17 cellular contexts compared by ENCODE assay signal in genomic region chr12:85658236-85658635, GRCh38.
DNase-seq lines count a peak whose midpoint lies in the region; TF ChIP-seq lines count a peak whose summit lies in the region.
"Had no signal": no experiment of that assay in that cellular context is flagged by ENCODE, and none has a peak within 500 bp of the region (broad histone marks: within the 10 kb centered on the region; RNA-seq: fewer than 3 reads in every experiment).

No MANE protein-coding gene starts in this region.

- H3K9me3 ChIP-seq in SJSA1 (replicated peaks) = peaks cover 17% of the 10 kb centered on the region
- H3K9me3 ChIP-seq: BE2C, Caco-2 had no signal

- H3K4me1 ChIP-seq in SJSA1 (replicated peaks) = no peaks in the 10 kb centered on the region
- H3K4me1 ChIP-seq: BE2C, BLaER1, Caco-2 had no signal

- peaks cover 92% of the 10 kb centered on the region for H3K36me3 ChIP-seq in SJSA1
- H3K36me3 ChIP-seq: BE2C, BLaER1 had no signal

- intact Hi-C loops in lower leg skin (cut with DNase I; ENCODE audit: low total_unique reads) = no loop called here

- no peak overlapping the region for H3K27ac ChIP-seq in SJSA1
- H3K27ac ChIP-seq: BLaER1 had no signal

- no peaks in the 10 kb centered on the region for H3K27me3 ChIP-seq in SJSA1 (replicated peaks)
- H3K27me3 ChIP-seq: BE2C, BLaER1 had no signal

- TF ChIP-seq CTCF in NB4 (IDR thresholded peaks at IDR 0.05; ENCODE audit: low read depth, low read length) = no peak
- no peak for TF ChIP-seq CTCF in GM10266 (IDR thresholded peaks at IDR 0.05; ENCODE audit: control insufficient read depth, insufficient read depth, low read depth, missing control alignments)
- TF ChIP-seq CTCF in lower leg skin (IDR thresholded peaks at IDR 0.05) = no peak

- H3K4me3 ChIP-seq in NB4 (ENCODE audit: low read depth, low read length) (no peak overlapping the region), SJSA1 (no peak overlapping the region), lower leg skin (ENCODE audit: low read depth, poor library complexity, severe bottlenecking) (no peak overlapping the region)
- H3K4me3 ChIP-seq: BLaER1 had no signal

- peak; percentile 5 for DNase-seq in NB4 (ENCODE audit: low read depth)
- peak; percentile 83 to 85 for DNase-seq in SJSA1 (ENCODE audit: low read depth in 1 of 2, low spot score in 2 of 2)
- DNase-seq in erythroblast (lab: John Stamatoyannopoulos, UW) = peak; percentile 19 to 58
- no peak for DNase-seq in SK-N-DZ (ENCODE audit: low spot score)
- no peak for DNase-seq in GM10266 (ENCODE audit: extremely low spot score)
- DNase-seq in lower leg skin (ENCODE audit: low spot score in 2 of 2) = no peak
- DNase-seq: 8988T; ACHN; BE2C; C1 segment of cervical spinal cord; Caco-2; Calu3; CD4-positive, alpha-beta memory T cell; CD4-positive, CD25-positive, alpha-beta regulatory T cell; CD8-positive, alpha-beta memory T cell; DMS79 treated with DMSO at 0.1 percent for 48 hours had no signal

- no peak for TF ChIP-seq POLR2A in NB4 (IDR thresholded peaks at IDR 0.05; ENCODE audit: extremely low read depth, insufficient read length)
- no peak for TF ChIP-seq POLR2A in erythroblast (IDR thresholded peaks at IDR 0.05; ENCODE audit: low read length)
- TF ChIP-seq POLR2A in lower leg skin (IDR thresholded peaks at IDR 0.05) = no peak

- 88 to 96% methylated on average over 2 of the region's 2 CpGs for WGBS in lower leg skin, 2 donors

Comparison
In these comparisons a context has a peak if more than half of its experiments do, and no peak if none do; other contexts are left out.
1. DNase-seq: peak in NB4 (single experiment), SJSA1 (2 of 2) and erythroblast (2 of 2); none in SK-N-DZ (single experiment), GM10266 (single experiment) and lower leg skin (0 of 2).